8 cellular contexts compared by ENCODE assay signal in the genomic region with DNA sequence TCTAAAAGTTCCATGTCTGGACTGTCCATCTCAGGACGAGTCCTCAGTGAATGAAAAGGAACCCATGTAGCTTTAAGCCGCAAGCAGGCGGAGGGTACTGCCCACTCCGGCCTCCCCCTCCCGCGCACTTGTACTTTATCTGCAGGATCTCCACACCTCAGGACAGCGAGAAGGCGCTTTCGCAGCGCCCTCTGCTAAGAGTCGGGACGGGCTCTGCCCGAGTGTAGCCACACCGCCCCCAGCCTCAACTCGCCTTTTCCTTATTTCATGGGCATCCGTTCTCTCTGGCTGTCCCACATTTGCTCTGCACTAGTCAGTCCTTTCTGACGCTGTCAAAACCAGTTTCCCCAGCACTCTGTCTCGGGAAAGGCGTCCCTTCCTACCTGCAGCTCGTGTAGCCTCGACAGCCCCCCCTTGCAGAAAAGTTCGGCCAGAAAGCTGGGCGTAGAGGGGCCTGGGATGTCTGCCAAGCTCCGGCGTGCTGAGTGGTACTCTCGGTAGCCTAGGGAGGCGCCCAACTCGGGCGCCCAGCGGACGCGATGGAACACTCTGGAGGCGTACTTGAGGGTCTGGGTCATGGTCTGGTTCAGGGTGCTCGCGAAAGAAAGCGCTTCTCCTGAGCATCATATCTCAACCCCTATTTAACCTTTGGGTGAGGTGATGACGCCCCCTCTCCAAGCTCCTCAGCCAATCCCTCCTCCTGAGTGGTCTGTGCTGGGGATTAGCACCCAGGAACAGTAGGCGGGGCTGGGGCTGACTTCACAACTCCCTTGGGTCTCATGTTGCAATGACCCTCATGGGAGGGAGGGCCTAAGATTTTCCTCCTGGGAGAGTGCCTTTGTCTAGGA. TPM values are rescaled to one million over a fixed set of nuclear protein-coding genes. Genes with fewer than 3 reads are reported as not detected.
DNase-seq lines count a peak whose midpoint lies in the region; ATAC-seq and TF ChIP-seq lines count a peak whose summit lies in the region.

A gene with protein sequence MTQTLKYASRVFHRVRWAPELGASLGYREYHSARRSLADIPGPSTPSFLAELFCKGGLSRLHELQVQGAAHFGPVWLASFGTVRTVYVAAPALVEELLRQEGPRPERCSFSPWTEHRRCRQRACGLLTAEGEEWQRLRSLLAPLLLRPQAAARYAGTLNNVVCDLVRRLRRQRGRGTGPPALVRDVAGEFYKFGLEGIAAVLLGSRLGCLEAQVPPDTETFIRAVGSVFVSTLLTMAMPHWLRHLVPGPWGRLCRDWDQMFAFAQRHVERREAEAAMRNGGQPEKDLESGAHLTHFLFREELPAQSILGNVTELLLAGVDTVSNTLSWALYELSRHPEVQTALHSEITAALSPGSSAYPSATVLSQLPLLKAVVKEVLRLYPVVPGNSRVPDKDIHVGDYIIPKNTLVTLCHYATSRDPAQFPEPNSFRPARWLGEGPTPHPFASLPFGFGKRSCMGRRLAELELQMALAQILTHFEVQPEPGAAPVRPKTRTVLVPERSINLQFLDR (minus strand): TSS at position 615 of the 848 bp plus-strand sequence. CDS start 37 bp downstream, at position 578.

- no peak within 1 kb of the TSS for H3K27ac Mint-ChIP-seq in dendritic cell treated with granulocyte-macrophage colony-stimulating factor and Interleukin-4, amounts not matched to agents 40 ng/mL and 50 ng/mL, for 4 days

- no peak within 1 kb of the TSS for H3K4me3 ChIP-seq in DOHH2 (ENCODE audit: low read length)
- H3K4me3 ChIP-seq in mucosa of rectum (ENCODE audit: low read length in 2 of 2) = peak within 1 kb of the TSS; percentile 56 to 81

- no peaks in the 10 kb centered on the region for H3K9me2 ChIP-seq in DOHH2 (replicated peaks; ENCODE audit: control insufficient read depth, low read length)

- no peaks in the 10 kb centered on the region for H4K20me1 ChIP-seq in DOHH2 (ENCODE audit: control insufficient read depth, insufficient read depth, low read depth, low read length)

- H3K36me3 Mint-ChIP-seq in dendritic cell treated with granulocyte-macrophage colony-stimulating factor and Interleukin-4, amounts not matched to agents 40 ng/mL and 50 ng/mL, for 4 days (ENCODE audit: low read depth) = peaks cover 33% of the 10 kb centered on the region

- intact Hi-C loops in dendritic cell treated with granulocyte-macrophage colony-stimulating factor and Interleukin-4, amounts not matched to agents 40 ng/mL and 50 ng/mL, for 4 days (cut with micrococcal nuclease) = no loop called here

- no peaks in the 10 kb centered on the region for H3K9me3 ChIP-seq in DOHH2 (ENCODE audit: control insufficient read depth, insufficient read depth, low read length)
- H3K9me3 ChIP-seq in mucosa of rectum (ENCODE audit: control insufficient read depth in 2 of 2, low read length in 2 of 2) = no peaks in the 10 kb centered on the region

- H3K4me1 ChIP-seq in DOHH2 (ENCODE audit: control insufficient read depth, low read length) (peaks cover 40% of the 10 kb centered on the region), mucosa of rectum (ENCODE audit: control insufficient read depth in 2 of 2, insufficient read depth in 2 of 2, low read length in 2 of 2) (peaks cover 24 to 34% of the 10 kb centered on the region in 2 donors)

- H3K9ac ChIP-seq in mucosa of rectum (ENCODE audit: low read depth in 1 of 2, low read length in 2 of 2) = peak within 1 kb of the TSS in 1 of 2 donors; percentile 24

- peaks cover 75% of the 10 kb centered on the region for H3K4me1 Mint-ChIP-seq in dendritic cell treated with granulocyte-macrophage colony-stimulating factor and Interleukin-4, amounts not matched to agents 40 ng/mL and 50 ng/mL, for 4 days (ENCODE audit: low read depth)

- peak within 1 kb of the TSS; percentile 90; the same call in 1 of the 2 replicates for H3K4me2 ChIP-seq in DOHH2 (ENCODE audit: low read length)

- TF ChIP-seq CTCF in DOHH2 (IDR thresholded peaks at IDR 0.05; ENCODE audit: low read depth, low read length, poor library complexity, severe bottlenecking) = no peak

- H3K36me3 ChIP-seq in DOHH2 (ENCODE audit: control insufficient read depth, low read length) (peaks cover 24% of the 10 kb centered on the region), mucosa of rectum (ENCODE audit: control insufficient read depth in 2 of 2, insufficient read depth in 2 of 2, low read length in 2 of 2) (peaks cover 4 to 5% of the 10 kb centered on the region in 2 donors)

- peak within 1 kb of the TSS; percentile 66 for H3K4me3 Mint-ChIP-seq in dendritic cell treated with granulocyte-macrophage colony-stimulating factor and Interleukin-4, amounts not matched to agents 40 ng/mL and 50 ng/mL, for 4 days

- H3K79me2 ChIP-seq in DOHH2 (ENCODE audit: control insufficient read depth, low read length) = peaks cover 11% of the 10 kb centered on the region

- H3K27ac ChIP-seq in DOHH2 (ENCODE audit: low read depth, low read length) (no peak within 1 kb of the TSS), mucosa of rectum (ENCODE audit: low read depth in 2 of 2, low read length in 2 of 2) (no peak within 1 kb of the TSS)

- peaks cover 30% of the 10 kb centered on the region for H3K27me3 ChIP-seq in DOHH2 (ENCODE audit: control insufficient read depth, low read length)
- peaks cover 32% of the 10 kb centered on the region in 2 donors for H3K27me3 ChIP-seq in mucosa of rectum (ENCODE audit: control insufficient read depth in 2 of 2, insufficient read depth in 2 of 2, low read length in 2 of 2)

- peaks cover 55% of the 10 kb centered on the region for H3K27me3 Mint-ChIP-seq in dendritic cell treated with granulocyte-macrophage colony-stimulating factor and Interleukin-4, amounts not matched to agents 40 ng/mL and 50 ng/mL, for 4 days

- H3F3A ChIP-seq in DOHH2 (ENCODE audit: control insufficient read depth, insufficient read depth) = peaks cover 15% of the 10 kb centered on the region

- ATAC-seq in HG03442 (IDR thresholded peaks at IDR 0.05; ENCODE audit: unreplicated experiment) = no peak

- H3K9me3 Mint-ChIP-seq in dendritic cell treated with granulocyte-macrophage colony-stimulating factor and Interleukin-4, amounts not matched to agents 40 ng/mL and 50 ng/mL, for 4 days = no peaks in the 10 kb centered on the region

- peak; percentile 13 for DNase-seq in NCI-H526 treated with DMSO at 0.1 percent for 48 hours (lab: John Stamatoyannopoulos, UW)
- DNase-seq in midbrain (lab: John Stamatoyannopoulos, UW) = no peak
- no peak for DNase-seq in NOMO-1 treated with dmso at 0.1 percent for 144 hours (lab: John Stamatoyannopoulos, UW; ENCODE audit: unreplicated experiment)
- no peak for DNase-seq in cerebellum (ENCODE audit: low spot score)

RNA-seq across cellular contexts. Expression of the gene that starts here (rescaled TPM):
- 1.2 TPM for total RNA-seq in cerebellum
